8 cellular contexts compared by ENCODE assay signal in genomic region chr2:236352761-236353593, GRCh38.
DNase-seq lines count a peak whose midpoint lies in the region; ATAC-seq and TF ChIP-seq lines count a peak whose summit lies in the region.

No MANE protein-coding gene starts in this region.

- H3K4me3 ChIP-seq in Loucy (ENCODE audit: low read length, poor library complexity, severe bottlenecking): no peak overlapping the region
- H3K4me3 ChIP-seq in WI38 (ENCODE audit: low read depth, low read length): no peak overlapping the region

- no peak overlapping the region for H3K9ac ChIP-seq in Loucy (ENCODE audit: low read depth, low read length, poor library complexity, severe bottlenecking)

- peak; percentile 58 for ATAC-seq in sciatic nerve
- ATAC-seq in HG02623 (IDR thresholded peaks at IDR 0.05; ENCODE audit: unreplicated experiment): no peak

- no peaks in the 10 kb centered on the region for H3F3A ChIP-seq in Loucy (ENCODE audit: low read depth)

- H3K27me3 ChIP-seq in Loucy (ENCODE audit: insufficient read depth, low read length, poor library complexity, severe bottlenecking): no peaks in the 10 kb centered on the region

- intact Hi-C loops in sciatic nerve (cut with DNase I): no loop called here

- H2AFZ ChIP-seq in Loucy (ENCODE audit: low read length): no peak overlapping the region

- H3K36me3 ChIP-seq in Loucy (ENCODE audit: insufficient read depth, low read length): no peaks in the 10 kb centered on the region

- TF ChIP-seq CTCF in Loucy (conservative IDR thresholded peaks at IDR 0.05; ENCODE audit: low read length): peak; percentile 98
- peak; percentile 64 for TF ChIP-seq CTCF in WI38 (IDR thresholded peaks at IDR 0.05; ENCODE audit: low read depth, low read length)

- H3K79me2 ChIP-seq in Loucy (ENCODE audit: insufficient read depth, low read length): no peaks in the 10 kb centered on the region

- no peaks in the 10 kb centered on the region for H3K9me3 ChIP-seq in Loucy (ENCODE audit: insufficient read depth, low read depth, low read length)

- H3K4me2 ChIP-seq in Loucy (ENCODE audit: low read depth, low read length, poor library complexity, severe bottlenecking): peak overlapping the region; percentile 38

- no peaks in the 10 kb centered on the region for H3K9me2 ChIP-seq in Loucy (replicated peaks; ENCODE audit: low read depth, low read length)

- H3K4me1 ChIP-seq in Loucy (ENCODE audit: insufficient read depth, low read length, poor library complexity, severe bottlenecking): no peaks in the 10 kb centered on the region

- DNase-seq in NOMO-1 treated with DMSO at 0.1 percent for 48 hours (lab: John Stamatoyannopoulos, UW; ENCODE audit: unreplicated experiment) (peak; percentile 51), NOMO-1 treated with dmso at 0.1 percent for 144 hours (lab: John Stamatoyannopoulos, UW; ENCODE audit: unreplicated experiment) (no peak), foreskin melanocyte (peak; percentile 7), sciatic nerve (ENCODE audit: low spot score) (no peak), iPS-NIHi11 (ENCODE audit: low spot score) (no peak)

- H4K20me1 ChIP-seq in Loucy (ENCODE audit: insufficient read depth, low read length, poor library complexity, severe bottlenecking): no peaks in the 10 kb centered on the region

Comparison
In these comparisons a context has a peak if more than half of its experiments do, and no peak if none do; other contexts are left out.
1. DNase-seq: peak in NOMO-1 treated with DMSO at 0.1 percent for 48 hours (single experiment) and foreskin melanocyte (single experiment); none in NOMO-1 treated with dmso at 0.1 percent for 144 hours (single experiment), sciatic nerve (single experiment) and iPS-NIHi11 (single experiment).